In the genomic region with DNA sequence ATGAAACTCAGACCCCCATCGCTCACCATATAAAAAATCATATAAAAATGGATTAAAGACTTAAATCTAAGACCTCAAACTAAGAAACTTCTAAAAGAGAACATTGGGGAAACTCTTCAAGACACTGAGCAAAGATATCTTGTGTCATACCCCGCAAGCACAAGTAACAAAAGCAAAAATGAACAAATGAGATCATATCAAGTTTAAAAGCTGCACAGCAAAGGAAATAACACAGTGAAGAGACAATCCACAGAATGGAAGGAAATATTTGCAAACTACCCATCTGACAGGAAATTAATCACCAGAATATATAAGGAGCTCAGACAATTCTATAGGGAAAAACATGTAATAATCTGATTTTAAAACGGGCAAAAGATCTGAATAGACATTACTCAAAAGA, we compare ENCODE assay signal across 21 cellular contexts.
DNase-seq lines count a peak whose midpoint lies in the region; FAIRE-seq and TF ChIP-seq lines count a peak whose summit lies in the region.
"Had no signal": no experiment of that assay in that cellular context is flagged by ENCODE, and none has a peak within 500 bp of the region (broad histone marks: within the 10 kb centered on the region; RNA-seq: fewer than 3 reads in every experiment).

No MANE protein-coding gene starts in this region.

- H3K4me2 ChIP-seq in endothelial cell of umbilical vein (ENCODE audit: insufficient read depth, low read length), result peak overlapping the region; percentile 43
- H3K4me2 ChIP-seq: A549; BLaER1 treated with 17β-estradiol and CSF1 and Interleukin-3, amounts not matched to agents 10 nM and 100 nM had no signal

- DNase-seq in H54 (ENCODE audit: insufficient read length, low spot score), result no peak
- DNase-seq in endothelial cell of umbilical vein (ENCODE audit: low read depth, low spot score), result peak; percentile 74
- DNase-seq in lung microvascular endothelial cell (ENCODE audit: low read depth in 2 of 2), result peak; percentile 32 to 78
- no peak for DNase-seq in globus pallidus (ENCODE audit: low spot score)
- DNase-seq in caudate nucleus (lab: John Stamatoyannopoulos, UW), result no peak
- no peak for DNase-seq in adrenal gland
- DNase-seq: AML-193; Caco-2; Calu3; CD4-positive, alpha-beta T cell; CD8-positive, alpha-beta T cell; DMS79 treated with DMSO at 0.1 percent for 48 hours; GF-D8 had no signal

- FAIRE-seq in H54 (lab: Jason Lieb, UNC) (peak; percentile 65), endothelial cell of umbilical vein (lab: Jason Lieb, UNC) (peak; percentile 33)
- FAIRE-seq: A549, D721Med, G401.6, GM12891, GM19239 had no signal

- H3K9me3 ChIP-seq in endothelial cell of umbilical vein (replicated peaks; ENCODE audit: control insufficient read depth, insufficient read depth, low read length), result no peaks in the 10 kb centered on the region
- peaks cover 0 to 4% (median 0%) of the 10 kb centered on the region in 3 donors for H3K9me3 ChIP-seq in adrenal gland (replicated peaks in 1 of 3)
- H3K9me3 ChIP-seq: A549, Caco-2 had no signal

- TF ChIP-seq CTCF in endothelial cell of umbilical vein (IDR thresholded peaks at IDR 0.05; ENCODE audit: extremely low read depth in 1 of 2, insufficient read depth in 1 of 2, low read depth in 1 of 2, low read length in 2 of 2) (no peak), adrenal gland (IDR thresholded peaks at IDR 0.05) (no peak)

- H3K4me3 ChIP-seq in endothelial cell of umbilical vein (replicated peaks in 1 of 3; ENCODE audit: insufficient read depth in 1 of 3, low read depth in 1 of 3, low read length in 3 of 3), result no peak overlapping the region
- H3K4me3 ChIP-seq in adrenal gland, result no peak overlapping the region
- H3K4me3 ChIP-seq: A549; BLaER1 treated with 17β-estradiol and CSF1 and Interleukin-3, amounts not matched to agents 10 nM and 100 nM had no signal

- peaks cover 12% of the 10 kb centered on the region for H3K4me1 ChIP-seq in endothelial cell of umbilical vein (ENCODE audit: control insufficient read depth, extremely low read depth, insufficient read depth, low read length)
- H3K4me1 ChIP-seq in adrenal gland (replicated peaks in 1 of 2), result no peaks in the 10 kb centered on the region
- H3K4me1 ChIP-seq: A549; BLaER1 treated with 17β-estradiol and CSF1 and Interleukin-3, amounts not matched to agents 10 nM and 100 nM; Caco-2 had no signal

- POLR2A ChIA-PET in endothelial cell of umbilical vein (lab: Charles Lee), result no interaction called here

- H3K36me3 ChIP-seq in endothelial cell of umbilical vein (ENCODE audit: control insufficient read depth in 2 of 2, extremely low read depth in 1 of 2, insufficient read depth in 2 of 2, low read length in 2 of 2) (no peaks in the 10 kb centered on the region), adrenal gland (replicated peaks in 1 of 2) (no peaks in the 10 kb centered on the region)
- H3K36me3 ChIP-seq: BLaER1 treated with 17β-estradiol and CSF1 and Interleukin-3, amounts not matched to agents 10 nM and 100 nM had no signal

- 73 to 84% (median 76%) methylated on average over 3 of the region's 3 CpGs for WGBS in adrenal gland, 4 donors

- dilution Hi-C loops in endothelial cell of umbilical vein (cut with MboI; ENCODE audit: extremely low pct_ligation_motif_present, low sequenced_read_pairs), result no loop called here

- intact Hi-C loops in endothelial cell of umbilical vein (cut with micrococcal nuclease), result loop anchor here (1.0 to 2.0 kb wide), 2 partner anchors 28 to 44 kb away; no protein-coding TSS in a partner anchor
- intact Hi-C loops in adrenal gland (cut with DNase I), result no loop called here

- no peaks in the 10 kb centered on the region for H4K20me1 ChIP-seq in endothelial cell of umbilical vein (replicated peaks; ENCODE audit: control insufficient read depth, extremely low read depth, insufficient read depth, low read length)
- H4K20me1 ChIP-seq: BLaER1 treated with 17β-estradiol and CSF1 and Interleukin-3, amounts not matched to agents 10 nM and 100 nM had no signal

- H3K9ac ChIP-seq in endothelial cell of umbilical vein (replicated peaks; ENCODE audit: extremely low read depth, insufficient read depth, low read length), result peak overlapping the region; percentile 17
- H3K9ac ChIP-seq: BLaER1 treated with 17β-estradiol and CSF1 and Interleukin-3, amounts not matched to agents 10 nM and 100 nM had no signal

- BruUV-seq in endothelial cell of umbilical vein (replicated peaks; lab: Mats Ljungman, UMichigan), result no TSS peak

- H3K27me3 ChIP-seq in endothelial cell of umbilical vein (ENCODE audit: control insufficient read depth in 2 of 2, insufficient read depth in 2 of 2, low read length in 2 of 2) (no peaks in the 10 kb centered on the region), adrenal gland (no peaks in the 10 kb centered on the region)
- H3K27me3 ChIP-seq: BLaER1 treated with 17β-estradiol and CSF1 and Interleukin-3, amounts not matched to agents 10 nM and 100 nM had no signal

- H3K79me2 ChIP-seq in endothelial cell of umbilical vein (ENCODE audit: control insufficient read depth, insufficient read depth, low read length), result no peaks in the 10 kb centered on the region

- TF ChIP-seq POLR2A in H54 (IDR thresholded peaks at IDR 0.05; ENCODE audit: low read depth, low read length), result no peak
- TF ChIP-seq POLR2A in endothelial cell of umbilical vein (IDR thresholded peaks at IDR 0.05; ENCODE audit: low read depth, low read length), result no peak
- TF ChIP-seq POLR2A in adrenal gland (IDR thresholded peaks at IDR 0.05), result no peak

- CTCF ChIA-PET in endothelial cell of umbilical vein (lab: Charles Lee), result interaction anchor here (0.7 to 1.7 kb wide), 6 partner anchors 8 to 461 kb away, joined by 3 to 6 read pairs (median 3); a partner anchor contains a TSS

- no peaks in the 10 kb centered on the region for H3K9me1 ChIP-seq in endothelial cell of umbilical vein (replicated peaks; ENCODE audit: control insufficient read depth, extremely low read depth, insufficient read depth, low read length)

- no peak overlapping the region for H2AFZ ChIP-seq in endothelial cell of umbilical vein (ENCODE audit: low read depth, low read length)

- peak overlapping the region; percentile 65 for H3K27ac ChIP-seq in endothelial cell of umbilical vein (ENCODE audit: insufficient read depth, low read depth, low read length)
- no peak overlapping the region for H3K27ac ChIP-seq in caudate nucleus (ENCODE audit: low read depth, low read length)
- H3K27ac ChIP-seq in adrenal gland, result no peak overlapping the region
- H3K27ac ChIP-seq: 22Rv1; A549; BLaER1 treated with 17β-estradiol and CSF1 and Interleukin-3, amounts not matched to agents 10 nM and 100 nM; C4-2B had no signal

TF ChIP-seq in endothelial cell of umbilical vein, 7 proteins besides CTCF, POLR2A, EP300 and RAD21:
- peak; percentile 43 for TF ChIP-seq GATA2 (IDR thresholded peaks at IDR 0.05; ENCODE audit: insufficient read depth, insufficient read length, low read depth, low read length)
- no peak for TF ChIP-seq FOS (IDR thresholded peaks at IDR 0.05; ENCODE audit: borderline replicate concordance, insufficient read depth, low read length)
- peak; percentile 65 for TF ChIP-seq JUN (IDR thresholded peaks at IDR 0.05; ENCODE audit: borderline replicate concordance, insufficient read depth, insufficient read length, low read depth)

Comparison
In these comparisons a context has a peak if more than half of its experiments do, and no peak if none do; other contexts are left out.
1. DNase-seq: peak in endothelial cell of umbilical vein (single experiment) and lung microvascular endothelial cell (2 of 2); none in H54 (single experiment), globus pallidus (single experiment), caudate nucleus (0 of 61) and adrenal gland (0 of 7).